20 cellular contexts compared by ENCODE assay signal in the genomic region with DNA sequence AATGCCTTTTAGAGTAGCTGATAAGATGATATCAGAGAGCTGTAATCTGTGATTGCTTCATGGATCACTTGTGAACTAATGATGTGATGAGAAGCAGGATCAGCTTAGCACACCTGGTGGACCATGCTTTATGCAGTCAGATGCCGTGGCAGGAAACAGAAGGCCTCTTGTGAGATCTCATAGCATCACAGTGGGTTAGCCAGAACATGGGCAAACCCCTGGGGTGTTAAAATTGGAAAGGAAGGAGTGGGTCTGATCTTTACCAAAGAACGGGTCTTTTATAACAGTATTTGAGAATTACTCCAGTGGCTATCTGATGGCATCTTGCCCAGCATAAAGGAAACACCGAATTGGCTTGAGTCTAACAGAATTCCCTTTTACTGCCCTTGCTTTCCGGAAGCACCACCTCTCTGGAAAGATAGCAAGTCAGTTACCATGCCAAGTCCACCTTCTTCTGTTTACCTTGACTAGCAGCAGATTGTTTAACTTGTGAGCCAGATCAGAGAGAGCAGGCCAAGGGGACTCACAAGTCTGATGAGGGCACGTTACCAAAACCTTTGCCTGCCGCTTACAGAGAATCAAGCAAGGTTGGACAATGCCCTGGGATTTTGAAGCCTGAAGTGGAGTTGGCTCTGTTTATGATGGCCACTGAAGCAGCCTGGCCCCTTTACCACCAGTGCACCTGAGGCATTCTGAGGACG. TPM values are rescaled to one million over a fixed set of nuclear protein-coding genes. Genes with fewer than 3 reads are reported as not detected.
DNase-seq lines count a peak whose midpoint lies in the region; ATAC-seq and TF ChIP-seq lines count a peak whose summit lies in the region.
"Had no signal": no experiment of that assay in that cellular context is flagged by ENCODE, and none has a peak within 500 bp of the region (broad histone marks: within the 10 kb centered on the region; RNA-seq: fewer than 3 reads in every experiment).

No MANE protein-coding gene starts in this region.

- no peak overlapping the region for H3K4me3 ChIP-seq in right cardiac atrium (ENCODE audit: low read length)
- no peak overlapping the region for H3K4me3 ChIP-seq in left ventricle myocardium inferior
- no peak overlapping the region for H3K4me3 ChIP-seq in mucosa of descending colon
- no peak overlapping the region for H3K4me3 ChIP-seq in aorta (ENCODE audit: low read length in 2 of 2)
- no peak overlapping the region for H3K4me3 ChIP-seq in neuronal stem cell (ENCODE audit: low read length in 2 of 2)
- H3K4me3 ChIP-seq: A549, ovary, testis had no signal

- no peak overlapping the region for H2BK12ac ChIP-seq in neuronal stem cell (ENCODE audit: low read length)

- peak; percentile 40 to 47 for ATAC-seq in right cardiac atrium
- ATAC-seq in mucosa of descending colon = peak; percentile 94
- ATAC-seq in aorta (ENCODE audit: low FRiP score) = no peak
- ATAC-seq: A549; activated T-cell treated with anti-CD3 and anti-CD28 coated beads, Interleukin-2, amount 50 U/mL, for 4 hours had no signal

- TF ChIP-seq CTCF in left ventricle myocardium inferior (IDR thresholded peaks at IDR 0.05; ENCODE audit: borderline replicate concordance) (no peak), mucosa of descending colon (IDR thresholded peaks at IDR 0.05) (no peak)

- no peak overlapping the region for H2BK15ac ChIP-seq in neuronal stem cell (ENCODE audit: low read length)

- no peak overlapping the region for H3K27ac ChIP-seq in right cardiac atrium (ENCODE audit: low read length)
- H3K27ac ChIP-seq in left ventricle myocardium inferior (replicated peaks) = no peak overlapping the region
- H3K27ac ChIP-seq in aorta (ENCODE audit: low read depth in 1 of 2, low read length in 2 of 2) = peak overlapping the region in 1 of 2 donors; percentile 32
- no peak overlapping the region for H3K27ac ChIP-seq in neuronal stem cell (replicated peaks; ENCODE audit: low read length)
- H3K27ac ChIP-seq: A549, ovary, testis had no signal

- H3K4me1 ChIP-seq in right cardiac atrium (ENCODE audit: control insufficient read depth, insufficient read depth, low read length) (no peaks in the 10 kb centered on the region), left ventricle myocardium inferior (peaks cover 10% of the 10 kb centered on the region), mucosa of descending colon (ENCODE audit: low read depth) (peaks cover 14% of the 10 kb centered on the region), aorta (ENCODE audit: control insufficient read depth in 1 of 2, insufficient read depth in 2 of 2, low read length in 2 of 2) (peaks cover 0 to 5% of the 10 kb centered on the region in 2 donors), neuronal stem cell (ENCODE audit: control insufficient read depth in 2 of 2, insufficient read depth in 1 of 2, low read depth in 1 of 2, low read length in 2 of 2) (no peaks in the 10 kb centered on the region)
- H3K4me1 ChIP-seq: testis had no signal

- H3K9me3 Mint-ChIP-seq in activated naive CD4-positive, alpha-beta T cell treated with anti-CD3 and anti-CD28 coated beads for 36 hours = no peaks in the 10 kb centered on the region
- H3K9me3 Mint-ChIP-seq: activated CD4-positive, alpha-beta memory T cell treated with anti-CD3 and anti-CD28 coated beads for 36 hours; activated naive CD8-positive, alpha-beta T cell treated with anti-CD3 and anti-CD28 coated beads for 36 hours; activated T-cell treated with anti-CD3 and anti-CD28 coated beads, Interleukin-2, amount 50 U/mL, for 4 hours; CD4-positive, alpha-beta T cell had no signal

- H4K91ac ChIP-seq in neuronal stem cell (ENCODE audit: low read depth, low read length, poor library complexity) = no peak overlapping the region

- DNase-seq in right cardiac atrium = peak in 1 of 3 donors; percentile 6
- DNase-seq in left ventricle myocardium inferior = no peak
- peak; percentile 50 for DNase-seq in cerebellum (ENCODE audit: low spot score)
- DNase-seq in mucosa of descending colon = peak in 1 of 3 donors; percentile 56
- no peak for DNase-seq in activated naive CD4-positive, alpha-beta T cell treated with anti-CD3 and anti-CD28 coated beads for 36 hours
- no peak for DNase-seq in aorta
- no peak for DNase-seq in neuronal stem cell (ENCODE audit: low spot score)
- no peak for DNase-seq in ecto neural progenitor cell (ENCODE audit: low spot score)
- DNase-seq: activated CD4-positive, alpha-beta memory T cell treated with anti-CD3 and anti-CD28 coated beads for 36 hours; activated naive CD8-positive, alpha-beta T cell treated with anti-CD3 and anti-CD28 coated beads for 36 hours; activated T-cell treated with anti-CD3 and anti-CD28 coated beads, Interleukin-2, amount 50 U/mL, for 4 hours; CD4-positive, alpha-beta T cell; effector memory CD4-positive, alpha-beta T cell; hippocampal formation; NCI-H1436; NCI-H2227 treated with DMSO at 0.1 percent for 48 hours; ovary; stimulated activated CD4-positive, alpha-beta T cell treated with anti-CD3 and anti-CD28 coated beads, Interleukin-4, amount 100 ng/mL, for 1 hour; testis had no signal

- no peak overlapping the region for H3K27ac Mint-ChIP-seq in activated naive CD4-positive, alpha-beta T cell treated with anti-CD3 and anti-CD28 coated beads for 36 hours
- H3K27ac Mint-ChIP-seq: activated CD4-positive, alpha-beta memory T cell treated with anti-CD3 and anti-CD28 coated beads for 36 hours; activated naive CD8-positive, alpha-beta T cell treated with anti-CD3 and anti-CD28 coated beads for 36 hours; CD4-positive, alpha-beta T cell had no signal

- H2AFZ ChIP-seq in neuronal stem cell (ENCODE audit: low read length) = no peak overlapping the region

- no peak overlapping the region for H3K14ac ChIP-seq in neuronal stem cell (ENCODE audit: low read length)

- H3K9me3 ChIP-seq in right cardiac atrium (ENCODE audit: control insufficient read depth, low read length) = no peaks in the 10 kb centered on the region
- no peaks in the 10 kb centered on the region for H3K9me3 ChIP-seq in left ventricle myocardium inferior (replicated peaks)
- H3K9me3 ChIP-seq in mucosa of descending colon = no peaks in the 10 kb centered on the region
- no peaks in the 10 kb centered on the region for H3K9me3 ChIP-seq in aorta (ENCODE audit: control insufficient read depth, low read length)
- no peaks in the 10 kb centered on the region for H3K9me3 ChIP-seq in neuronal stem cell (replicated peaks in 1 of 2; ENCODE audit: control insufficient read depth in 2 of 2, insufficient read depth in 1 of 2, low read depth in 1 of 2, low read length in 2 of 2)
- H3K9me3 ChIP-seq: A549, ovary, testis had no signal

- no peaks in the 10 kb centered on the region for H3K36me3 ChIP-seq in left ventricle myocardium inferior
- H3K36me3 ChIP-seq in mucosa of descending colon (ENCODE audit: low read depth) = no peaks in the 10 kb centered on the region
- no peaks in the 10 kb centered on the region for H3K36me3 ChIP-seq in aorta (ENCODE audit: control insufficient read depth in 1 of 2, insufficient read depth in 2 of 2, low read length in 1 of 2)
- peaks cover 12 to 65% of the 10 kb centered on the region in 2 donors for H3K36me3 ChIP-seq in neuronal stem cell (replicated peaks in 1 of 2; ENCODE audit: control insufficient read depth in 2 of 2, insufficient read depth in 2 of 2, low read length in 2 of 2)
- H3K36me3 ChIP-seq: ovary had no signal

- H2AK5ac ChIP-seq in neuronal stem cell (ENCODE audit: low read depth, low read length) = no peak overlapping the region

- CTCF ChIA-PET in activated naive CD4-positive, alpha-beta T cell treated with anti-CD3 and anti-CD28 coated beads for 36 hours (lab: Charles Lee) = interaction anchor here (0.8 to 1.2 kb wide), 2 partner anchors 37 to 186 kb away, joined by 3 to 4 read pairs; no protein-coding TSS in a partner anchor

- no peaks in the 10 kb centered on the region for H3K36me3 Mint-ChIP-seq in activated naive CD4-positive, alpha-beta T cell treated with anti-CD3 and anti-CD28 coated beads for 36 hours (ENCODE audit: low read depth)
- H3K36me3 Mint-ChIP-seq: activated CD4-positive, alpha-beta memory T cell treated with anti-CD3 and anti-CD28 coated beads for 36 hours; activated naive CD8-positive, alpha-beta T cell treated with anti-CD3 and anti-CD28 coated beads for 36 hours had no signal

- no peaks in the 10 kb centered on the region for H3K4me1 Mint-ChIP-seq in activated naive CD4-positive, alpha-beta T cell treated with anti-CD3 and anti-CD28 coated beads for 36 hours (ENCODE audit: low read depth)
- H3K4me1 Mint-ChIP-seq: activated naive CD8-positive, alpha-beta T cell treated with anti-CD3 and anti-CD28 coated beads for 36 hours had no signal

- no peaks in the 10 kb centered on the region for H3K79me1 ChIP-seq in neuronal stem cell (ENCODE audit: low read depth, low read length)

- no peak overlapping the region for H3K4me3 Mint-ChIP-seq in activated naive CD4-positive, alpha-beta T cell treated with anti-CD3 and anti-CD28 coated beads for 36 hours
- H3K4me3 Mint-ChIP-seq: activated CD4-positive, alpha-beta memory T cell treated with anti-CD3 and anti-CD28 coated beads for 36 hours; activated naive CD8-positive, alpha-beta T cell treated with anti-CD3 and anti-CD28 coated beads for 36 hours; activated T-cell treated with anti-CD3 and anti-CD28 coated beads, Interleukin-2, amount 50 U/mL, for 4 hours; CD4-positive, alpha-beta T cell had no signal

- H2BK5ac ChIP-seq in neuronal stem cell (ENCODE audit: low read length) = no peak overlapping the region

- H3K4me2 ChIP-seq in neuronal stem cell (ENCODE audit: insufficient read depth, low read length, poor library complexity, severe bottlenecking) = no peak overlapping the region
- H3K4me2 ChIP-seq: A549 had no signal

- no peak overlapping the region for H4K8ac ChIP-seq in neuronal stem cell (ENCODE audit: low read depth, low read length)

- no peak overlapping the region for H3K4ac ChIP-seq in neuronal stem cell (ENCODE audit: low read length)

- H3K27me3 Mint-ChIP-seq in activated naive CD4-positive, alpha-beta T cell treated with anti-CD3 and anti-CD28 coated beads for 36 hours (ENCODE audit: low read depth) = no peaks in the 10 kb centered on the region
- H3K27me3 Mint-ChIP-seq: activated CD4-positive, alpha-beta memory T cell treated with anti-CD3 and anti-CD28 coated beads for 36 hours; activated naive CD8-positive, alpha-beta T cell treated with anti-CD3 and anti-CD28 coated beads for 36 hours; CD4-positive, alpha-beta T cell had no signal

- no peak overlapping the region for H3K23ac ChIP-seq in neuronal stem cell (ENCODE audit: low read depth, low read length, poor library complexity)

- no peaks in the 10 kb centered on the region for H3K27me3 ChIP-seq in right cardiac atrium (ENCODE audit: control insufficient read depth, insufficient read depth)
- no peaks in the 10 kb centered on the region for H3K27me3 ChIP-seq in left ventricle myocardium inferior (ENCODE audit: low read depth)
- H3K27me3 ChIP-seq in aorta (ENCODE audit: control insufficient read depth in 1 of 2, insufficient read depth in 2 of 2, low read length in 1 of 2) = no peaks in the 10 kb centered on the region
- no peaks in the 10 kb centered on the region for H3K27me3 ChIP-seq in neuronal stem cell (ENCODE audit: control insufficient read depth in 3 of 3, insufficient read depth in 3 of 3, low read depth in 1 of 3, low read length in 3 of 3)
- H3K27me3 ChIP-seq: ovary, testis had no signal

- H3K9ac ChIP-seq in neuronal stem cell (ENCODE audit: low read depth, low read length, poor library complexity) = no peak overlapping the region

- intact Hi-C loops in right cardiac atrium (cut with DNase I) (no loop called here), left ventricle myocardium inferior (cut with micrococcal nuclease) (no loop called here), mucosa of descending colon (cut with DNase I, micrococcal nuclease) (no loop called here), aorta (cut with DNase I) (no loop called here)
- intact Hi-C loops in activated naive CD4-positive, alpha-beta T cell treated with anti-CD3 and anti-CD28 coated beads for 36 hours (cut with micrococcal nuclease) = no loop called here

- no peak overlapping the region for H3K18ac ChIP-seq in neuronal stem cell (ENCODE audit: low read length)

- 50% methylated on average over 7 of the region's 7 CpGs for WGBS in right cardiac atrium
- WGBS in aorta, 2 donors = 11 to 14% methylated on average over 7 of the region's 7 CpGs
- no CpG with 5 or more reads among the region's 7 CpGs for WGBS in neuronal stem cell (ENCODE audit: extremely low coverage in 2 of 2, insufficient read length in 2 of 2, insufficient replicate concordance in 1 of 2), 2 donors

- H2BK120ac ChIP-seq in neuronal stem cell (ENCODE audit: low read depth, low read length) = no peak overlapping the region

RNA-seq across cellular contexts. Expression of gene SRF, which starts 20.9 kb away (rescaled TPM):
- total RNA-seq in right cardiac atrium (100 to 1,000 TPM in 1 of 4 donors, 10 to 100 TPM in 3; 64.7 to 114 (median 72.7) TPM), left ventricle myocardium inferior (61.8 TPM), cerebellum (8.2 TPM), mucosa of descending colon (10 to 100 TPM; 19.5 to 87.1 (median 26.3) TPM), aorta (100 to 1,000 TPM in 1 of 2 donors, 10 to 100 TPM in 1; 47.5 to 106 TPM)
- polyA plus RNA-seq in right cardiac atrium (55.3 TPM), aorta (10 to 100 TPM; 23.8 to 41.4 TPM)
- 10 to 100 TPM; 27.8 to 28.2 TPM for total RNA-seq in activated naive CD4-positive, alpha-beta T cell treated with anti-CD3 and anti-CD28 coated beads for 36 hours
- 33.8 TPM for polyA plus RNA-seq in neuronal stem cell (2013, experiment 1 of 2)
- 33.2 TPM for polyA plus RNA-seq in neuronal stem cell (2013, experiment 2 of 2)

RNA-seq across cellular contexts. Expression of gene CUL9, which starts 31.8 kb away (rescaled TPM):
- total RNA-seq in right cardiac atrium (10 to 100 TPM; 14.6 to 18.7 (median 16.3) TPM), left ventricle myocardium inferior (14.7 TPM), cerebellum (37.3 TPM), mucosa of descending colon (10 to 100 TPM; 35.9 to 46.9 (median 44.3) TPM), aorta (10 to 100 TPM; 32.6 to 54.6 TPM)
- polyA plus RNA-seq in right cardiac atrium (15.7 TPM), aorta (100 to 1,000 TPM in 1 of 2 donors, 1 to 10 TPM in 1; 8.1 to 106 TPM)
- 10 to 100 TPM; 43.1 to 49.3 TPM for total RNA-seq in activated naive CD4-positive, alpha-beta T cell treated with anti-CD3 and anti-CD28 coated beads for 36 hours
- polyA plus RNA-seq in neuronal stem cell (2013, experiment 1 of 2) = 10.3 TPM
- polyA plus RNA-seq in neuronal stem cell (2013, experiment 2 of 2) = 11.1 TPM
